In the genomic region with DNA sequence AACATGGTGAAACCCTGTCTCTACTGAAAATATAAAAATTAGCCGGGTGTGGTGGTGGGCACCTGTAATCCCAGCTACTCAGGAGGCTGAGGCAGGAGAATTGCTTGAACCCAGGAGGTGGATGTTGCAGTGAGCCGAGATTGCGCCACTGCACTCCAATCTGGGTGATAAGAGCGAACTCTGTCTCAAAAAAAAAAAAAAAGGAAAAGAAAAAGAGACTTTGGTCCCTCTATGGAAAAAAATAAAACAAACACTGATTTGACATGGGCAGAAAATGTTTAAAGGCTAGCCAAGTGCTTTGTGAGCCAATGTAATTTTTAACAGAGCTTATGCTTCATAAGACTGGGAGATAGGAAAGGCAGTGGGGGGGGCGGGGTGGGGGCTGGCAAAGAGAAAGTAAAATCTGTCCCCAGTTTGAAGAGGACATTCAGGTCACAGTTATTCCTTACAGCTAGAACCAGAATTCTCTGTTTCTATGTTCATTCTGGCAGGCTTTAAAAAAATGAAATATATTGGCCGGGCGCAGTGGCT, we compare ENCODE assay signal across 1 cellular context.
A peak's percentile ranks its signal among the peaks of the same experiment; 100 is the strongest.
TF ChIP-seq lines count a peak whose summit lies in the region.
"Not testable (repeated sequence)": the region's sequence is repeated elsewhere in the genome, so short reads cannot be mapped to it uniquely, and the experiment has no call there.

No MANE protein-coding gene starts in this region.

TF ChIP-seq in HepG2, 621 proteins besides CTCF, POLR2A, EP300 and RAD21 (continued from another document and continues in another):
- TF ChIP-seq, protein P1, sequence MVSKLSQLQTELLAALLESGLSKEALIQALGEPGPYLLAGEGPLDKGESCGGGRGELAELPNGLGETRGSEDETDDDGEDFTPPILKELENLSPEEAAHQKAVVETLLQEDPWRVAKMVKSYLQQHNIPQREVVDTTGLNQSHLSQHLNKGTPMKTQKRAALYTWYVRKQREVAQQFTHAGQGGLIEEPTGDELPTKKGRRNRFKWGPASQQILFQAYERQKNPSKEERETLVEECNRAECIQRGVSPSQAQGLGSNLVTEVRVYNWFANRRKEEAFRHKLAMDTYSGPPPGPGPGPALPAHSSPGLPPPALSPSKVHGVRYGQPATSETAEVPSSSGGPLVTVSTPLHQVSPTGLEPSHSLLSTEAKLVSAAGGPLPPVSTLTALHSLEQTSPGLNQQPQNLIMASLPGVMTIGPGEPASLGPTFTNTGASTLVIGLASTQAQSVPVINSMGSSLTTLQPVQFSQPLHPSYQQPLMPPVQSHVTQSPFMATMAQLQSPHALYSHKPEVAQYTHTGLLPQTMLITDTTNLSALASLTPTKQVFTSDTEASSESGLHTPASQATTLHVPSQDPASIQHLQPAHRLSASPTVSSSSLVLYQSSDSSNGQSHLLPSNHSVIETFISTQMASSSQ (IDR thresholded peaks at IDR 0.05; ENCODE audit: low read depth) = not testable (repeated sequence)
- TF ChIP-seq, protein P1 (CRISPR knock-in tag; IDR thresholded peaks at IDR 0.05; ENCODE audit: borderline replicate concordance) = peak; percentile 43; the same call in 1 of the 2 replicates
- TF ChIP-seq, protein P2, sequence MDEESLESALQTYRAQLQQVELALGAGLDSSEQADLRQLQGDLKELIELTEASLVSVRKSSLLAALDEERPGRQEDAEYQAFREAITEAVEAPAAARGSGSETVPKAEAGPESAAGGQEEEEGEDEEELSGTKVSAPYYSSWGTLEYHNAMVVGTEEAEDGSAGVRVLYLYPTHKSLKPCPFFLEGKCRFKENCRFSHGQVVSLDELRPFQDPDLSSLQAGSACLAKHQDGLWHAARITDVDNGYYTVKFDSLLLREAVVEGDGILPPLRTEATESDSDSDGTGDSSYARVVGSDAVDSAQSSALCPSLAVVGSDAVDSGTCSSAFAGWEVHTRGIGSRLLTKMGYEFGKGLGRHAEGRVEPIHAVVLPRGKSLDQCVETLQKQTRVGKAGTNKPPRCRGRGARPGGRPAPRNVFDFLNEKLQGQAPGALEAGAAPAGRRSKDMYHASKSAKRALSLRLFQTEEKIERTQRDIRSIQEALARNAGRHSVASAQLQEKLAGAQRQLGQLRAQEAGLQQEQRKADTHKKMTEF (CRISPR knock-in tag; IDR thresholded peaks at IDR 0.05) = 0 out of 2 replicates have a peak, but pooled peaks have one; percentile 56
- TF ChIP-seq NCOR1 (IDR thresholded peaks at IDR 0.05; ENCODE audit: borderline replicate concordance, low read length) = peak; percentile 75; the same call in 1 of the 2 replicates
- peak; percentile 42; the same call in 1 of the 2 replicates for TF ChIP-seq CREM (IDR thresholded peaks at IDR 0.05)
- TF ChIP-seq CREM (CRISPR knock-in tag; IDR thresholded peaks at IDR 0.05); LCORL (IDR thresholded peaks at IDR 0.05); ATF7 (CRISPR knock-in tag; IDR thresholded peaks at IDR 0.05); HNF4G (CRISPR knock-in tag; IDR thresholded peaks at IDR 0.05; ENCODE audit: borderline replicate concordance, low read depth): not testable (repeated sequence)
- peak; percentile 32; the same call in 1 of the 2 replicates for TF ChIP-seq LCORL (CRISPR knock-in tag; IDR thresholded peaks at IDR 0.05)
- peak; percentile 63; the same call in 1 of the 2 replicates for TF ChIP-seq ZNF441 (CRISPR knock-in tag; IDR thresholded peaks at IDR 0.05; ENCODE audit: borderline replicate concordance)
- TF ChIP-seq ZFP36L1 (CRISPR knock-in tag; IDR thresholded peaks at IDR 0.05) = 0 out of 2 replicates have a peak, but pooled peaks have one; percentile 24
- peak; percentile 58; the same call in 1 of the 2 replicates for TF ChIP-seq HOXA3 (CRISPR knock-in tag; IDR thresholded peaks at IDR 0.05)
- TF ChIP-seq KDM1A (CRISPR knock-in tag; IDR thresholded peaks at IDR 0.05) = peak; percentile 90; the same call in 1 of the 2 replicates
- TF ChIP-seq, protein P3, sequence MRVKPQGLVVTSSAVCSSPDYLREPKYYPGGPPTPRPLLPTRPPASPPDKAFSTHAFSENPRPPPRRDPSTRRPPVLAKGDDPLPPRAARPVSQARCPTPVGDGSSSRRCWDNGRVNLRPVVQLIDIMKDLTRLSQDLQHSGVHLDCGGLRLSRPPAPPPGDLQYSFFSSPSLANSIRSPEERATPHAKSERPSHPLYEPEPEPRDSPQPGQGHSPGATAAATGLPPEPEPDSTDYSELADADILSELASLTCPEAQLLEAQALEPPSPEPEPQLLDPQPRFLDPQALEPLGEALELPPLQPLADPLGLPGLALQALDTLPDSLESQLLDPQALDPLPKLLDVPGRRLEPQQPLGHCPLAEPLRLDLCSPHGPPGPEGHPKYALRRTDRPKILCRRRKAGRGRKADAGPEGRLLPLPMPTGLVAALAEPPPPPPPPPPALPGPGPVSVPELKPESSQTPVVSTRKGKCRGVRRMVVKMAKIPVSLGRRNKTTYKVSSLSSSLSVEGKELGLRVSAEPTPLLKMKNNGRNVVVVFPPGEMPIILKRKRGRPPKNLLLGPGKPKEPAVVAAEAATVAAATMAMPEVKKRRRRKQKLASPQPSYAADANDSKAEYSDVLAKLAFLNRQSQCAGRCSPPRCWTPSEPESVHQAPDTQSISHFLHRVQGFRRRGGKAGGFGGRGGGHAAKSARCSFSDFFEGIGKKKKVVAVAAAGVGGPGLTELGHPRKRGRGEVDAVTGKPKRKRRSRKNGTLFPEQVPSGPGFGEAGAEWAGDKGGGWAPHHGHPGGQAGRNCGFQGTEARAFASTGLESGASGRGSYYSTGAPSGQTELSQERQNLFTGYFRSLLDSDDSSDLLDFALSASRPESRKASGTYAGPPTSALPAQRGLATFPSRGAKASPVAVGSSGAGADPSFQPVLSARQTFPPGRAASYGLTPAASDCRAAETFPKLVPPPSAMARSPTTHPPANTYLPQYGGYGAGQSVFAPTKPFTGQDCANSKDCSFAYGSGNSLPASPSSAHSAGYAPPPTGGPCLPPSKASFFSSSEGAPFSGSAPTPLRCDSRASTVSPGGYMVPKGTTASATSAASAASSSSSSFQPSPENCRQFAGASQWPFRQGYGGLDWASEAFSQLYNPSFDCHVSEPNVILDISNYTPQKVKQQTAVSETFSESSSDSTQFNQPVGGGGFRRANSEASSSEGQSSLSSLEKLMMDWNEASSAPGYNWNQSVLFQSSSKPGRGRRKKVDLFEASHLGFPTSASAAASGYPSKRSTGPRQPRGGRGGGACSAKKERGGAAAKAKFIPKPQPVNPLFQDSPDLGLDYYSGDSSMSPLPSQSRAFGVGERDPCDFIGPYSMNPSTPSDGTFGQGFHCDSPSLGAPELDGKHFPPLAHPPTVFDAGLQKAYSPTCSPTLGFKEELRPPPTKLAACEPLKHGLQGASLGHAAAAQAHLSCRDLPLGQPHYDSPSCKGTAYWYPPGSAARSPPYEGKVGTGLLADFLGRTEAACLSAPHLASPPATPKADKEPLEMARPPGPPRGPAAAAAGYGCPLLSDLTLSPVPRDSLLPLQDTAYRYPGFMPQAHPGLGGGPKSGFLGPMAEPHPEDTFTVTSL (CRISPR knock-in tag; IDR thresholded peaks at IDR 0.05; ENCODE audit: borderline replicate concordance) = peak; percentile 34; the same call in 1 of the 2 replicates
- TF ChIP-seq, protein P4, sequence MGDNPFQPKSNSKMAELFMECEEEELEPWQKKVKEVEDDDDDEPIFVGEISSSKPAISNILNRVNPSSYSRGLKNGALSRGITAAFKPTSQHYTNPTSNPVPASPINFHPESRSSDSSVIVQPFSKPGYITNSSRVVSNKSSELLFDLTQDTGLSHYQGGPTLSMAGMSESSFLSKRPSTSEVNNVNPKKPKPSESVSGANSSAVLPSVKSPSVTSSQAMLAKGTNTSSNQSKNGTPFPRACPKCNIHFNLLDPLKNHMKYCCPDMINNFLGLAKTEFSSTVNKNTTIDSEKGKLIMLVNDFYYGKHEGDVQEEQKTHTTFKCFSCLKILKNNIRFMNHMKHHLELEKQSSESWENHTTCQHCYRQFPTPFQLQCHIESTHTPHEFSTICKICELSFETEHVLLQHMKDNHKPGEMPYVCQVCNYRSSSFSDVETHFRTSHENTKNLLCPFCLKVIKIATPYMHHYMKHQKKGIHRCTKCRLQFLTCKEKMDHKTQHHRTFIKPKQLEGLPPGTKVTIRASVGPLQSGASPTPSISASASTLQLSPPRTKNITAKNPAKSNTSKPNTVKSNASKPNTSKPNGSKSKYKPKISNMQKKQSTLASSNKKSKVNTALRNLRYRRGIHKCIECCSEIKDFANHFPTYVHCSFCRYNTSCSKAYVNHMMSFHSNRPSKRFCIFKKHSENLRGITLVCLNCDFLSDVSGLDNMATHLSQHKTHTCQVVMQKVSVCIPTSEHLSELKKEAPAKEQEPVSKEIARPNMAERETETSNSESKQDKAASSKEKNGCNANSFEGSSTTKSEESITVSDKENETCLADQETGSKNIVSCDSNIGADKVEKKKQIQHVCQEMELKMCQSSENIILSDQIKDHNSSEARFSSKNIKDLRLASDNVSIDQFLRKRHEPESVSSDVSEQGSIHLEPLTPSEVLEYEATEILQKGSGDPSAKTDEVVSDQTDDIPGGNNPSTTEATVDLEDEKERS (CRISPR knock-in tag; IDR thresholded peaks at IDR 0.05) = peak; percentile 97
- TF ChIP-seq, protein P5, sequence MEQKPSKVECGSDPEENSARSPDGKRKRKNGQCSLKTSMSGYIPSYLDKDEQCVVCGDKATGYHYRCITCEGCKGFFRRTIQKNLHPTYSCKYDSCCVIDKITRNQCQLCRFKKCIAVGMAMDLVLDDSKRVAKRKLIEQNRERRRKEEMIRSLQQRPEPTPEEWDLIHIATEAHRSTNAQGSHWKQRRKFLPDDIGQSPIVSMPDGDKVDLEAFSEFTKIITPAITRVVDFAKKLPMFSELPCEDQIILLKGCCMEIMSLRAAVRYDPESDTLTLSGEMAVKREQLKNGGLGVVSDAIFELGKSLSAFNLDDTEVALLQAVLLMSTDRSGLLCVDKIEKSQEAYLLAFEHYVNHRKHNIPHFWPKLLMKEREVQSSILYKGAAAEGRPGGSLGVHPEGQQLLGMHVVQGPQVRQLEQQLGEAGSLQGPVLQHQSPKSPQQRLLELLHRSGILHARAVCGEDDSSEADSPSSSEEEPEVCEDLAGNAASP (CRISPR knock-in tag; IDR thresholded peaks at IDR 0.05; ENCODE audit: borderline replicate concordance) = 0 out of 2 replicates have a peak, but pooled peaks have one; percentile 13
- TF ChIP-seq GATAD2A (CRISPR knock-in tag; IDR thresholded peaks at IDR 0.05) = peak; percentile 65
- 0 out of 2 replicates have a peak, but pooled peaks have one; percentile 12 for TF ChIP-seq DMAP1 (CRISPR knock-in tag; IDR thresholded peaks at IDR 0.05)
- TF ChIP-seq PPARG (CRISPR knock-in tag; conservative IDR thresholded peaks at IDR 0.05) = 0 out of 2 replicates have a peak, but pooled peaks have one; percentile 60
- TF ChIP-seq FOXK2 (IDR thresholded peaks at IDR 0.05) = peak; percentile 33; the same call in 1 of the 2 replicates
- TF ChIP-seq, protein P6, sequence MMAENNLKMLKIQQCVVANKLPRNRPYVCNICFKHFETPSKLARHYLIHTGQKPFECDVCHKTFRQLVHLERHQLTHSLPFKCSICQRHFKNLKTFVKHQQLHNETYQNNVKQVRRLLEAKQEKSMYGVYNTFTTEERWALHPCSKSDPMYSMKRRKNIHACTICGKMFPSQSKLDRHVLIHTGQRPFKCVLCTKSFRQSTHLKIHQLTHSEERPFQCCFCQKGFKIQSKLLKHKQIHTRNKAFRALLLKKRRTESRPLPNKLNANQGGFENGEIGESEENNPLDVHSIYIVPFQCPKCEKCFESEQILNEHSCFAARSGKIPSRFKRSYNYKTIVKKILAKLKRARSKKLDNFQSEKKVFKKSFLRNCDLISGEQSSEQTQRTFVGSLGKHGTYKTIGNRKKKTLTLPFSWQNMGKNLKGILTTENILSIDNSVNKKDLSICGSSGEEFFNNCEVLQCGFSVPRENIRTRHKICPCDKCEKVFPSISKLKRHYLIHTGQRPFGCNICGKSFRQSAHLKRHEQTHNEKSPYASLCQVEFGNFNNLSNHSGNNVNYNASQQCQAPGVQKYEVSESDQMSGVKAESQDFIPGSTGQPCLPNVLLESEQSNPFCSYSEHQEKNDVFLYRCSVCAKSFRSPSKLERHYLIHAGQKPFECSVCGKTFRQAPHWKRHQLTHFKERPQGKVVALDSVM (CRISPR knock-in tag; IDR thresholded peaks at IDR 0.05) = peak; percentile 80
- TF ChIP-seq ATF7 (IDR thresholded peaks at IDR 0.05) = 0 out of 2 replicates have a peak, but pooled peaks have one; percentile 11
- peak; percentile 55 for TF ChIP-seq POGZ (CRISPR knock-in tag; IDR thresholded peaks at IDR 0.05)
- 0 out of 2 replicates have a peak, but pooled peaks have one; percentile 32 for TF ChIP-seq ZNF792 (CRISPR knock-in tag; IDR thresholded peaks at IDR 0.05)
- peak; percentile 90 for TF ChIP-seq CEBPG (CRISPR knock-in tag; IDR thresholded peaks at IDR 0.05)
- peak; percentile 95 for TF ChIP-seq ZMYM3 (CRISPR knock-in tag; IDR thresholded peaks at IDR 0.05)
- 0 out of 2 replicates have a peak, but pooled peaks have one; percentile 10 for TF ChIP-seq HNF4G (IDR thresholded peaks at IDR 0.05; ENCODE audit: borderline replicate concordance, low read depth, low read length)
- TF ChIP-seq, protein P7, sequence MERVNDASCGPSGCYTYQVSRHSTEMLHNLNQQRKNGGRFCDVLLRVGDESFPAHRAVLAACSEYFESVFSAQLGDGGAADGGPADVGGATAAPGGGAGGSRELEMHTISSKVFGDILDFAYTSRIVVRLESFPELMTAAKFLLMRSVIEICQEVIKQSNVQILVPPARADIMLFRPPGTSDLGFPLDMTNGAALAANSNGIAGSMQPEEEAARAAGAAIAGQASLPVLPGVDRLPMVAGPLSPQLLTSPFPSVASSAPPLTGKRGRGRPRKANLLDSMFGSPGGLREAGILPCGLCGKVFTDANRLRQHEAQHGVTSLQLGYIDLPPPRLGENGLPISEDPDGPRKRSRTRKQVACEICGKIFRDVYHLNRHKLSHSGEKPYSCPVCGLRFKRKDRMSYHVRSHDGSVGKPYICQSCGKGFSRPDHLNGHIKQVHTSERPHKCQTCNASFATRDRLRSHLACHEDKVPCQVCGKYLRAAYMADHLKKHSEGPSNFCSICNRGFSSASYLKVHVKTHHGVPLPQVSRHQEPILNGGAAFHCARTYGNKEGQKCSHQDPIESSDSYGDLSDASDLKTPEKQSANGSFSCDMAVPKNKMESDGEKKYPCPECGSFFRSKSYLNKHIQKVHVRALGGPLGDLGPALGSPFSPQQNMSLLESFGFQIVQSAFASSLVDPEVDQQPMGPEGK (CRISPR knock-in tag; IDR thresholded peaks at IDR 0.05) = peak; percentile 89
- TF ChIP-seq GFI1 (CRISPR knock-in tag; IDR thresholded peaks at IDR 0.05; ENCODE audit: borderline replicate concordance) = peak; percentile 93
- TF ChIP-seq SAP130 (CRISPR knock-in tag; IDR thresholded peaks at IDR 0.05; ENCODE audit: low read depth) = peak; percentile 47
- TF ChIP-seq PHF21A (CRISPR knock-in tag; IDR thresholded peaks at IDR 0.05) = peak; percentile 62
